15 cellular contexts compared by ENCODE assay signal in the genomic region with DNA sequence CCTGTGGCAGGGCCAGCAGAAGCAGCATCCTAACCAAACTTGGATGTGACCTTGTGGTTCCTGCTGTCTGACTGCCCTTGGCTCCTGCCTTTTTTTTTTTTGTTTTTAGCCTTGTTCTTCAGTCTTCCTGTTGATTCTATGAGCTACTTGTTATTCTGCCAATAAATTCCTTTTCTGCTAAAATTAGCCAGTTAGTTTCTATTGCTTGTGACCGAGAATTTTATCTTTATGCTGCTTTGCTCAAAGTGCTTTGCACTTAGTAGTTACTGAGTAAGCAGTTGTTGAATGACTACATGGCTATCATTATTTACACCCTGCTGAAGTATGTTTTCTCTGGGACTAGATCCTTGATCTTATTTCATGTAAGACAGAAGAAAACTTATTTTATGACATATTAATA.
"Had no signal": no experiment of that assay in that cellular context is flagged by ENCODE, and none has a peak within 500 bp of the region (broad histone marks: within the 10 kb centered on the region; RNA-seq: fewer than 3 reads in every experiment).

No MANE protein-coding gene starts in this region.

- H3K4me1 ChIP-seq: pancreas had no signal

- H3K27ac ChIP-seq: epithelial cell of prostate, pancreas, VCaP had no signal

- H3K27me3 ChIP-seq: dorsolateral prefrontal cortex, pancreas, stomach had no signal

- H3K36me3 ChIP-seq: pancreas, stomach had no signal

- H3K4me3 ChIP-seq: dorsolateral prefrontal cortex, pancreas, smooth muscle cell, stomach had no signal

- DNase-seq: activated CD4-positive, CD25-positive, alpha-beta regulatory T cell treated with anti-CD3 and anti-CD28 coated beads, Interleukin-2, amount 50 U/mL, for 72 hours; activated CD8-positive, alpha-beta memory T cell treated with anti-CD3 and anti-CD28 coated beads for 24 hours; activated CD8-positive, alpha-beta memory T cell treated with anti-CD3 and anti-CD28 coated beads, Interleukin-2, amount 50 U/mL, for 48 hours; activated effector memory CD4-positive, alpha-beta T cell treated with Interleukin-2 at 50 U/mL for 16 hours; activated T-cell treated with anti-CD3 and anti-CD28 coated beads, Interleukin-2, amount 50 U/mL, for 48 hours; dorsolateral prefrontal cortex; hypothalamus; natural killer cell; pancreas; stimulated activated CD4-positive, alpha-beta T cell treated with anti-CD3 and anti-CD28 coated beads, Interleukin-4, amount 100 ng/mL, for 24 hours; stomach; T-helper 17 cell had no signal

- H3K9me3 ChIP-seq: pancreas, stomach had no signal
